In the genomic region with DNA sequence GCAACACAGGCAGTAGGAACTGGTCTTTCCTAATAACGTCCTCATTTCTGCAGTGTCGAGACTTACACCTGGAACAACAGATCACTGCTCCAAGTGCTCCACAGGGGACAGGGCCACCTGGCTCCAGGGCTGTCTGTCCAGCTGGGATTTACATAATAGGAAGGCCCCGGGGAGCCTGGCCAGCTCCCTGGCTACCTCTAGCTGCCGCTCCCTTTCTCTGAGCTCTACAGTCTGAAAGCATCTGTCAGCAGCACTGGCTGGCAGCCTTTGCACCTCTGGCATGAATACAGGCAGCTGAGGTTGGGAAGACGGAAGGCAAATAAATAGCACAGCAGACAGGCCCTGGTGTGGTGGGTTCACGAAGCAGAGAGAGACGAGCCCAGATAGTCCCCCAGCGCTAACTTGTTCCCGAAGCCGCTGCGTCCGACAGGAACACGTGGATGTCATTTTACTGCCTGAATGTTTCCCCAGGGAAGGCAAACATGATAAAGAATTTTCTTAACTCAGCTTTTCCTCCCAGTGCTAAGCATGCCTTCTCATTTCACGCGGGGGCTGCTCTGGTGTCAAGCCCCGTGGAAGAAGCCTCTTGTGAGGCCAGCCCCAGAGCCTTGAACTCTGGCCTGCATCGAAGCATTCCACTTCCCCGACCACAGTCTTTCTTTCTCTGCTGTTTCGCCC, we compare ENCODE assay signal across 13 cellular contexts.
DNase-seq lines count a peak whose midpoint lies in the region; ATAC-seq, FAIRE-seq and TF ChIP-seq lines count a peak whose summit lies in the region.
"Had no signal": no experiment of that assay in that cellular context is flagged by ENCODE, and none has a peak within 500 bp of the region (broad histone marks: within the 10 kb centered on the region; RNA-seq: fewer than 3 reads in every experiment).

No MANE protein-coding gene starts in this region.

- H3K9me3 Mint-ChIP-seq in astrocyte (ENCODE audit: unreplicated experiment) = no peaks in the 10 kb centered on the region
- H3K9me3 Mint-ChIP-seq: naive B cell had no signal

- H3K27me3 Mint-ChIP-seq in astrocyte (ENCODE audit: low read depth, unreplicated experiment) = peaks cover 14% of the 10 kb centered on the region

- no peak overlapping the region for H3K4me3 Mint-ChIP-seq in astrocyte (ENCODE audit: unreplicated experiment)
- H3K4me3 Mint-ChIP-seq: activated naive CD8-positive, alpha-beta T cell; naive B cell had no signal

- H3K27ac Mint-ChIP-seq in astrocyte (ENCODE audit: unreplicated experiment) = no peak overlapping the region
- H3K27ac Mint-ChIP-seq: activated naive CD8-positive, alpha-beta T cell; naive B cell had no signal

- no peak overlapping the region for H3K27ac ChIP-seq in astrocyte (ENCODE audit: low read depth, low read length)
- peak overlapping the region; percentile 22 for H3K27ac ChIP-seq in hepatocyte

- no peak overlapping the region for H3K4me3 ChIP-seq in astrocyte (ENCODE audit: insufficient read depth, low read depth, low read length)
- no peak overlapping the region for H3K4me3 ChIP-seq in hepatocyte
- H3K4me3 ChIP-seq: K562 had no signal

- no peaks in the 10 kb centered on the region for H3K9me3 ChIP-seq in astrocyte (ENCODE audit: insufficient read depth, low read depth, low read length)
- no peaks in the 10 kb centered on the region for H3K9me3 ChIP-seq in hepatocyte (ENCODE audit: low read depth)
- H3K9me3 ChIP-seq: BE2C had no signal

- WGBS in hepatocyte (ENCODE audit: low lambda C conversion rate, missing lambda C conversion rate) = 25% methylated on average over 19 of the region's 19 CpGs

- H4K20me1 ChIP-seq in astrocyte (ENCODE audit: insufficient read depth, low read length) (no peaks in the 10 kb centered on the region), hepatocyte (ENCODE audit: insufficient read depth, poor library complexity, severe bottlenecking) (no peaks in the 10 kb centered on the region)

- H3K79me2 ChIP-seq in astrocyte (ENCODE audit: insufficient read depth, low read length) (no peaks in the 10 kb centered on the region), hepatocyte (no peaks in the 10 kb centered on the region)

- H2AFZ ChIP-seq in astrocyte (ENCODE audit: low read depth, low read length) (no peak overlapping the region), hepatocyte (no peak overlapping the region)

- DNase-seq in DMS 273 (lab: John Stamatoyannopoulos, UW; ENCODE audit: unreplicated experiment) (peak; percentile 68), astrocyte (ENCODE audit: low read depth) (peak; percentile 35), hepatocyte (ENCODE audit: low spot score) (peak; percentile 70), posterior vena cava (ENCODE audit: low spot score) (peak; percentile 87)
- no peak for DNase-seq in activated naive CD4-positive, alpha-beta T cell treated with anti-CD3 and anti-CD28 coated beads, Interleukin-2, amount 50 U/mL, for 16 hours
- DNase-seq: activated CD4-positive, CD25-positive, alpha-beta regulatory T cell; BE2C; naive B cell had no signal

- H3K4me1 ChIP-seq in astrocyte (ENCODE audit: insufficient read depth, low read length) (no peaks in the 10 kb centered on the region), hepatocyte (ENCODE audit: insufficient read depth) (peaks cover 18% of the 10 kb centered on the region)
- H3K4me1 ChIP-seq: BE2C had no signal

- H3K27me3 ChIP-seq in astrocyte (ENCODE audit: insufficient read depth, low read length) (no peaks in the 10 kb centered on the region), hepatocyte (no peaks in the 10 kb centered on the region)

- intact Hi-C loops in posterior vena cava (cut with DNase I) = no loop called here

- ATAC-seq in GM21723 (IDR thresholded peaks at IDR 0.05; ENCODE audit: unreplicated experiment) (no peak), HG02938 (IDR thresholded peaks at IDR 0.05; ENCODE audit: unreplicated experiment) (no peak), HG03280 (IDR thresholded peaks at IDR 0.05; ENCODE audit: unreplicated experiment) (no peak)
- ATAC-seq: K562 had no signal

- H3K4me2 ChIP-seq in astrocyte (ENCODE audit: low read length) = no peak overlapping the region
- peak overlapping the region; percentile 57 for H3K4me2 ChIP-seq in hepatocyte

- no peak for TF ChIP-seq CTCF in astrocyte (IDR thresholded peaks at IDR 0.05; ENCODE audit: insufficient read depth, low read depth, low read length)
- no peak for TF ChIP-seq CTCF in hepatocyte (IDR thresholded peaks at IDR 0.05; ENCODE audit: poor library complexity)

- FAIRE-seq in astrocyte (lab: Jason Lieb, UNC) = no peak
- FAIRE-seq: K562 had no signal

- H3K9me2 ChIP-seq in hepatocyte (replicated peaks; ENCODE audit: insufficient read depth) = no peaks in the 10 kb centered on the region

- peaks cover 6% of the 10 kb centered on the region for H3K4me1 Mint-ChIP-seq in astrocyte (ENCODE audit: low read depth, unreplicated experiment)

- H3K36me3 Mint-ChIP-seq in astrocyte (ENCODE audit: low read depth, unreplicated experiment) = no peaks in the 10 kb centered on the region
- H3K36me3 Mint-ChIP-seq: activated naive CD8-positive, alpha-beta T cell; naive B cell had no signal

- H3K9ac ChIP-seq in astrocyte (ENCODE audit: low read length) = no peak overlapping the region

- no peaks in the 10 kb centered on the region for H3K36me3 ChIP-seq in astrocyte (ENCODE audit: insufficient read depth, low read length)
- no peaks in the 10 kb centered on the region for H3K36me3 ChIP-seq in hepatocyte (replicated peaks; ENCODE audit: insufficient read depth, low read depth)
- H3K36me3 ChIP-seq: BE2C had no signal
